8 cellular contexts compared by ENCODE assay signal in the genomic region with DNA sequence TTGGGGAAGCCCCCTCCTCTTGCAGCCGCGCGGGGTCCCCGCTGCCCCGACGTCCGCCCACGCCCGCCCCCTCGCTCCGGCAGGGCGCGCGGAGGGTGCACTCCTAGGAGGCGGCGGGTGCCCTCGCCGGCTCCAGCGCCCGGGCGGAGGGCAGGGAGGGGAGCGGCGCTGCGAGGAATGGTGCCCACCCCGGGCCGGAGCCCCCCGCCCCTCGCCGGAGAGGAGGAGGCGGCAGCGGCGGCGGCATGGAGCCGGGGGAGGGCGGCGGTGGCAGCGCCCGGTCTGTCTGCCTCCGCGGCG. TPM values are rescaled to one million over a fixed set of nuclear protein-coding genes. Genes with fewer than 3 reads are reported as not detected.
DNase-seq lines count a peak whose midpoint lies in the region; ATAC-seq and TF ChIP-seq lines count a peak whose summit lies in the region.

No MANE protein-coding gene starts in this region.

- H3K9ac ChIP-seq in IMR-90 (ENCODE audit: low read depth, low read length) (no peak overlapping the region), iPS-20b (ENCODE audit: low read depth, low read length) (no peak overlapping the region)

- no peak overlapping the region for H2AK5ac ChIP-seq in IMR-90 (ENCODE audit: low read depth, low read length)

- H3K23ac ChIP-seq in IMR-90 (ENCODE audit: low read depth, low read length), result no peak overlapping the region

- peak overlapping the region; percentile 51 for H2AFZ ChIP-seq in IMR-90 (replicated peaks; ENCODE audit: low read length, poor library complexity)

- no peak overlapping the region for H2AK9ac ChIP-seq in IMR-90 (replicated peaks; ENCODE audit: low read depth, low read length, poor library complexity)

- dilution Hi-C loops in IMR-90 (cut with HindIII; ENCODE audit: low sequenced_read_pairs, unreplicated experiment), result no loop called here

- peak overlapping the region; percentile 83; the same call in 1 of the 2 replicates for H3K4me3 ChIP-seq in IMR-90 (ENCODE audit: insufficient read depth, low read depth, low read length)
- peak overlapping the region; percentile 72; the same call in 1 of the 2 replicates for H3K4me3 ChIP-seq in iPS-20b (ENCODE audit: low read length)
- H3K4me3 ChIP-seq in urinary bladder (ENCODE audit: low read depth, low read length), result peak overlapping the region; percentile 81

- H3K9me3 ChIP-seq in IMR-90 (ENCODE audit: control insufficient read depth, insufficient read depth, low read length) (no peaks in the 10 kb centered on the region), iPS-20b (ENCODE audit: insufficient read depth, low read depth, low read length) (no peaks in the 10 kb centered on the region)

- no peak overlapping the region for H3K18ac ChIP-seq in IMR-90 (ENCODE audit: low read depth, low read length)

- no peak overlapping the region for H3K56ac ChIP-seq in IMR-90 (ENCODE audit: extremely low read depth, insufficient read depth, low read length)

- no peak overlapping the region for H2BK5ac ChIP-seq in IMR-90 (ENCODE audit: low read depth, low read length, poor library complexity, severe bottlenecking)

- no peaks in the 10 kb centered on the region for H3K36me3 ChIP-seq in IMR-90 (ENCODE audit: control insufficient read depth, insufficient read depth, low read length)
- no peaks in the 10 kb centered on the region for H3K36me3 ChIP-seq in iPS-20b (ENCODE audit: insufficient read depth, low read depth, low read length)
- H3K36me3 ChIP-seq in urinary bladder (ENCODE audit: insufficient read depth), result no peaks in the 10 kb centered on the region

- no peak for TF ChIP-seq RAD21 in IMR-90 (IDR thresholded peaks at IDR 0.05; ENCODE audit: low read length)

- no peaks in the 10 kb centered on the region for H3K4me1 ChIP-seq in IMR-90 (ENCODE audit: control insufficient read depth, insufficient read depth, low read length)
- H3K4me1 ChIP-seq in iPS-20b (ENCODE audit: insufficient read depth, low read length), result peaks cover 12% of the 10 kb centered on the region
- no peaks in the 10 kb centered on the region for H3K4me1 ChIP-seq in urinary bladder (ENCODE audit: insufficient read depth)

- no peak overlapping the region for H4K5ac ChIP-seq in IMR-90 (ENCODE audit: low read depth, low read length)

- no peaks in the 10 kb centered on the region for H4K20me1 ChIP-seq in IMR-90 (ENCODE audit: insufficient read depth, low read length)

- 0% methylated on average over 8 of the region's 41 CpGs; no CpG with 5 or more reads in 1 of the 2 experiments for WGBS in IMR-90 (ENCODE audit: extremely low coverage in 2 of 2, insufficient read length in 1 of 2), 2 experiments
- 0% methylated on average over 41 of the region's 41 CpGs for WGBS in urinary bladder

- no peak overlapping the region; the same call in 1 of the 2 replicates for H3K4me2 ChIP-seq in IMR-90 (ENCODE audit: low read depth, low read length)

- in situ Hi-C loops in IMR-90 (cut with MboI; ENCODE audit: low sequenced_read_pairs), result no loop called here

- no peak; the same call in 1 of the 2 replicates for ATAC-seq in IMR-90 (ENCODE audit: low read depth)
- ATAC-seq in GM18519 (IDR thresholded peaks at IDR 0.05; ENCODE audit: low FRiP score, unreplicated experiment), result no peak

- H2BK120ac ChIP-seq in IMR-90 (ENCODE audit: low read depth, low read length), result no peak overlapping the region

- no peak overlapping the region for H2BK15ac ChIP-seq in IMR-90 (ENCODE audit: low read depth, low read length)

- peaks cover 13% of the 10 kb centered on the region for H3K27me3 ChIP-seq in IMR-90 (ENCODE audit: control insufficient read depth, insufficient read depth, low read length)
- H3K27me3 ChIP-seq in iPS-20b (ENCODE audit: insufficient read depth, low read length), result peaks cover 69% of the 10 kb centered on the region

- H3K27ac ChIP-seq in IMR-90 (ENCODE audit: insufficient read depth, low read length) (no peak overlapping the region), iPS-20b (ENCODE audit: low read length) (no peak overlapping the region), urinary bladder (ENCODE audit: low read depth) (no peak overlapping the region)

- no peak overlapping the region for H4K8ac ChIP-seq in IMR-90 (ENCODE audit: low read depth in 2 of 2, low read length in 2 of 2)

- no peak overlapping the region for H4K91ac ChIP-seq in IMR-90 (ENCODE audit: insufficient read depth, low read depth, low read length)

- no peak for TF ChIP-seq CTCF in IMR-90 (conservative IDR thresholded peaks at IDR 0.05; ENCODE audit: low read depth, low read length)

- TF ChIP-seq POLR2A in IMR-90 (IDR thresholded peaks at IDR 0.05; ENCODE audit: low read depth, low read length), result no peak

- intact Hi-C loops in IMR-90 (cut with micrococcal nuclease), result loop anchor here (5.0 kb wide), 1 partner anchor 239 kb away; no protein-coding TSS in a partner anchor

- DNase-seq in stimulated activated CD4-positive, alpha-beta T cell treated with anti-CD3 and anti-CD28 coated beads, Interleukin-12 subunit alpha, Interleukin-12 subunit beta, amount 100 ng/mL, for 4 hours, result peak; percentile 8
- no peak for DNase-seq in stimulated activated CD4-positive, alpha-beta T cell treated with anti-CD3 and anti-CD28 coated beads, Interleukin-15, amount 100 ng/mL, for 24 hours
- DNase-seq in IMR-90, result no peak
- DNase-seq in NCI-H2171 treated with DMSO at 0.1 percent for 48 hours (lab: John Stamatoyannopoulos, UW), result no peak
- no peak for DNase-seq in islet precursor cell

- POLR2A ChIA-PET in IMR-90 (lab: Charles Lee; ENCODE audit: unreplicated experiment), result no interaction called here

- H3K4ac ChIP-seq in IMR-90 (ENCODE audit: low read depth, low read length), result no peak overlapping the region

- no peak overlapping the region for H3K14ac ChIP-seq in IMR-90 (replicated peaks; ENCODE audit: low read depth, low read length)

- H3K9me1 ChIP-seq in IMR-90 (ENCODE audit: insufficient read depth, low read length), result no peaks in the 10 kb centered on the region

- no peaks in the 10 kb centered on the region for H3K79me1 ChIP-seq in IMR-90 (ENCODE audit: low read depth in 1 of 2, low read length in 2 of 2)

- BruUV-seq in IMR-90 (replicated peaks; lab: Mats Ljungman, UMichigan), result no TSS peak

- H2BK20ac ChIP-seq in IMR-90 (ENCODE audit: low read depth, low read length), result no peak overlapping the region

- CTCF ChIA-PET in IMR-90 (lab: Yijun Ruan, JAX), result no interaction called here

TF ChIP-seq in IMR-90, 13 proteins besides CTCF, POLR2A, EP300 and RAD21:
- TF ChIP-seq NFE2L2 (IDR thresholded peaks at IDR 0.05; ENCODE audit: low read depth, low read length), result no peak
- TF ChIP-seq, protein P1, sequence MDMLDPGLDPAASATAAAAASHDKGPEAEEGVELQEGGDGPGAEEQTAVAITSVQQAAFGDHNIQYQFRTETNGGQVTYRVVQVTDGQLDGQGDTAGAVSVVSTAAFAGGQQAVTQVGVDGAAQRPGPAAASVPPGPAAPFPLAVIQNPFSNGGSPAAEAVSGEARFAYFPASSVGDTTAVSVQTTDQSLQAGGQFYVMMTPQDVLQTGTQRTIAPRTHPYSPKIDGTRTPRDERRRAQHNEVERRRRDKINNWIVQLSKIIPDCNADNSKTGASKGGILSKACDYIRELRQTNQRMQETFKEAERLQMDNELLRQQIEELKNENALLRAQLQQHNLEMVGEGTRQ (IDR thresholded peaks at IDR 0.05; ENCODE audit: low read depth, low read length), result no peak
- TF ChIP-seq BHLHE40 (IDR thresholded peaks at IDR 0.05; ENCODE audit: low read depth, low read length), result no peak
- no peak for TF ChIP-seq MXI1 (IDR thresholded peaks at IDR 0.05; ENCODE audit: borderline replicate concordance, low read depth, low read length)
- TF ChIP-seq CHD1 (IDR thresholded peaks at IDR 0.05; ENCODE audit: low read depth, low read length), result no peak
- no peak for TF ChIP-seq RCOR1 (IDR thresholded peaks at IDR 0.05; ENCODE audit: insufficient replicate concordance, low read length)
- TF ChIP-seq MAFK (IDR thresholded peaks at IDR 0.05; ENCODE audit: low read depth, low read length), result no peak
- TF ChIP-seq FOS (IDR thresholded peaks at IDR 0.05; ENCODE audit: low read depth, low read length), result no peak
- no peak for TF ChIP-seq MAZ (IDR thresholded peaks at IDR 0.05; ENCODE audit: borderline replicate concordance, low read depth, low read length)
- TF ChIP-seq, protein P2, sequence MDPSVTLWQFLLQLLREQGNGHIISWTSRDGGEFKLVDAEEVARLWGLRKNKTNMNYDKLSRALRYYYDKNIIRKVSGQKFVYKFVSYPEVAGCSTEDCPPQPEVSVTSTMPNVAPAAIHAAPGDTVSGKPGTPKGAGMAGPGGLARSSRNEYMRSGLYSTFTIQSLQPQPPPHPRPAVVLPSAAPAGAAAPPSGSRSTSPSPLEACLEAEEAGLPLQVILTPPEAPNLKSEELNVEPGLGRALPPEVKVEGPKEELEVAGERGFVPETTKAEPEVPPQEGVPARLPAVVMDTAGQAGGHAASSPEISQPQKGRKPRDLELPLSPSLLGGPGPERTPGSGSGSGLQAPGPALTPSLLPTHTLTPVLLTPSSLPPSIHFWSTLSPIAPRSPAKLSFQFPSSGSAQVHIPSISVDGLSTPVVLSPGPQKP (IDR thresholded peaks at IDR 0.05; ENCODE audit: borderline replicate concordance, low read depth, low read length), result no peak
- no peak for TF ChIP-seq RFX5 (IDR thresholded peaks at IDR 0.05; ENCODE audit: low read depth, low read length)
- TF ChIP-seq SMC3 (IDR thresholded peaks at IDR 0.05; ENCODE audit: low read depth, low read length), result no peak

RNA-seq across cellular contexts. Expression of a gene that starts 0.5 kb away (rescaled TPM):
- total RNA-seq in IMR-90 (2012; rRNA removed) (under 0.01 and 0.28 TPM in 2 replicates), urinary bladder (1.1 TPM)
- polyA plus RNA-seq in IMR-90 (2012; rRNA removed) (0.12 and 0.16 TPM in 2 replicates), urinary bladder (1.4 TPM)
- polyA plus RNA-seq in IMR-90 (2012; cell fraction: cytosol; rRNA removed), result 0.12 and 0.18 TPM in 2 replicates
- 0.18 and 0.31 TPM in 2 replicates for polyA plus RNA-seq in IMR-90 (2012; cell fraction: nucleus; rRNA removed; ENCODE audit: low replicate concordance)
